7 cellular contexts compared by ENCODE assay signal in genomic region chr6:7087066-7087465, GRCh38. TPM values are rescaled to one million over a fixed set of nuclear protein-coding genes. Genes with fewer than 3 reads are reported as not detected.
DNase-seq lines count a peak whose midpoint lies in the region; ATAC-seq, FAIRE-seq and TF ChIP-seq lines count a peak whose summit lies in the region.

No MANE protein-coding gene starts in this region.

- H3F3A ChIP-seq in PC-3 (ENCODE audit: low read length, unreplicated experiment), result no peaks in the 10 kb centered on the region

- H3K27me3 ChIP-seq in muscle layer of duodenum (ENCODE audit: low read depth, low read length), result no peaks in the 10 kb centered on the region
- H3K27me3 ChIP-seq in PC-3 (ENCODE audit: low read length), result no peaks in the 10 kb centered on the region

- H2AFZ ChIP-seq in PC-3 (ENCODE audit: low read length), result no peak overlapping the region

- H3K9me3 ChIP-seq in muscle layer of duodenum (ENCODE audit: control insufficient read depth in 1 of 2, low read length in 2 of 2) (no peaks in the 10 kb centered on the region), PC-3 (ENCODE audit: low read length) (no peaks in the 10 kb centered on the region)

- in situ Hi-C loops in GM13977 (cut with MboI; ENCODE audit: low pct_unique_long_range_greater_than_20kb, low sequenced_read_pairs, unreplicated experiment), result no loop called here

- no peak for TF ChIP-seq POLR2A in H54 (IDR thresholded peaks at IDR 0.05; ENCODE audit: low read depth, low read length)

- FAIRE-seq in H54 (lab: Jason Lieb, UNC), result no peak

- TF ChIP-seq CTCF in GM13977 (IDR thresholded peaks at IDR 0.05; ENCODE audit: extremely low read depth, insufficient read depth, missing control alignments) (peak; percentile 24), PC-3 (conservative IDR thresholded peaks at IDR 0.05; ENCODE audit: low read depth, low read length) (no peak)

- ATAC-seq in PC-3, result no peak
- no peak for ATAC-seq in GM21737 (IDR thresholded peaks at IDR 0.05; ENCODE audit: unreplicated experiment)

- H3K36me3 ChIP-seq in muscle layer of duodenum (ENCODE audit: control insufficient read depth in 1 of 2, insufficient read depth in 2 of 2, low read length in 2 of 2), result no peaks in the 10 kb centered on the region
- H3K36me3 ChIP-seq in PC-3 (ENCODE audit: low read depth, low read length), result no peaks in the 10 kb centered on the region

- no peak overlapping the region for H3K9ac ChIP-seq in PC-3 (ENCODE audit: low read length)

- POLR2A ChIA-PET in PC-3 (lab: Charles Lee; ENCODE audit: unreplicated experiment), result interaction anchor here (0.6 kb wide), 1 partner anchor 65 kb away, joined by 9 read pairs; no protein-coding TSS in a partner anchor

- no peaks in the 10 kb centered on the region for H4K20me1 ChIP-seq in PC-3 (ENCODE audit: low read length)

- H3K9me2 ChIP-seq in PC-3 (replicated peaks; ENCODE audit: low read length), result no peaks in the 10 kb centered on the region

- no peak for DNase-seq in GM13977 (ENCODE audit: low spot score)
- peak; percentile 31 for DNase-seq in LHCN-M2 (ENCODE audit: low read depth)
- peak; percentile 22 for DNase-seq in cerebellar cortex (ENCODE audit: low spot score)
- DNase-seq in PC-3, result no peak
- no peak for DNase-seq in H54 (ENCODE audit: insufficient read length, low spot score)

- H3K27ac ChIP-seq in muscle layer of duodenum (ENCODE audit: low read length) (peak overlapping the region; percentile 82), PC-3 (ENCODE audit: low read length) (no peak overlapping the region)

- peaks cover 8 to 10% of the 10 kb centered on the region in 2 donors for H3K4me1 ChIP-seq in muscle layer of duodenum (ENCODE audit: control insufficient read depth in 1 of 2, insufficient read depth in 2 of 2, low read length in 2 of 2)
- no peaks in the 10 kb centered on the region for H3K4me1 ChIP-seq in PC-3 (ENCODE audit: insufficient read depth, low read length)

- H3K79me2 ChIP-seq in PC-3 (ENCODE audit: low read length), result no peaks in the 10 kb centered on the region

- peak overlapping the region; percentile 44 to 66 for H3K4me3 ChIP-seq in muscle layer of duodenum (ENCODE audit: low read depth in 1 of 2, low read length in 2 of 2)
- no peak overlapping the region for H3K4me3 ChIP-seq in PC-3 (ENCODE audit: low read length)

- BruUV-seq in PC-3 (replicated peaks; lab: Mats Ljungman, UMichigan), result no TSS peak

- no peak overlapping the region for H3K4me2 ChIP-seq in PC-3 (ENCODE audit: low read length)

- CTCF ChIA-PET in PC-3 (lab: Charles Lee), result no interaction called here

- intact Hi-C loops in PC-3 (cut with micrococcal nuclease), result no loop called here

RNA-seq across cellular contexts. Expression of gene RREB1, which starts 20.7 kb away (rescaled TPM):
- total RNA-seq in LHCN-M2 (2014; rRNA removed), result 9.9 and 11.5 TPM in 2 replicates
- polyA plus RNA-seq in LHCN-M2 (2012), result 5.4 TPM
- 26.0 and 31.8 TPM in 2 replicates for total RNA-seq in PC-3 (2014; rRNA removed)

Comparison
In these comparisons a context has a peak if more than half of its experiments do, and no peak if none do; other contexts are left out.
1. DNase-seq: peak in LHCN-M2 (single experiment) and cerebellar cortex (single experiment); none in GM13977 (single experiment), PC-3 (single experiment) and H54 (single experiment).